In genomic region chr2:60980031-60980815, GRCh38 we compare ENCODE assay signal across 23 cellular contexts. TPM values are rescaled to one million over a fixed set of nuclear protein-coding genes. Genes with fewer than 3 reads are reported as not detected.
A peak's percentile ranks its signal among the peaks of the same experiment; 100 is the strongest.
DNase-seq lines count a peak whose midpoint lies in the region; ATAC-seq, FAIRE-seq and TF ChIP-seq lines count a peak whose summit lies in the region.
"Had no signal": no experiment of that assay in that cellular context is flagged by ENCODE, and none has a peak within 500 bp of the region (broad histone marks: within the 10 kb centered on the region; RNA-seq: fewer than 3 reads in every experiment).

No MANE protein-coding gene starts in this region.

- BruUV-seq in GM12878 (replicated peaks; lab: Mats Ljungman, UMichigan): no TSS peak

- TF ChIP-seq CTCF in GM12878 (IDR thresholded peaks at IDR 0.05 in 2 of 3, conservative IDR thresholded peaks at IDR 0.05 in 1 of 3; ENCODE audit: control insufficient read depth in 2 of 3, extremely low read depth in 1 of 3, insufficient read depth in 1 of 3, low read depth in 3 of 3, low read length in 3 of 3) (no peak), right lobe of liver (IDR thresholded peaks at IDR 0.05) (no peak)

- 38% methylated on average over 3 of the region's 3 CpGs for WGBS in GM12878 (ENCODE audit: insufficient coverage, insufficient replicate concordance, low lambda C conversion rate, missing lambda C conversion rate)
- WGBS in right lobe of liver (ENCODE audit: insufficient coverage, low coverage, low lambda C conversion rate, missing lambda C conversion rate): 84% methylated on average over 3 of the region's 3 CpGs

- TF ChIP-seq RAD21 in GM12878 (IDR thresholded peaks at IDR 0.05; ENCODE audit: insufficient read depth, low read depth, low read length): no peak

- H3K27ac ChIP-seq in GM12878 (ENCODE audit: control insufficient read depth, insufficient read depth) (peak overlapping the region; percentile 54; the same call in 1 of the 2 replicates), right lobe of liver (no peak overlapping the region)
- H3K27ac ChIP-seq: dorsolateral prefrontal cortex, RWPE1, skin epidermis, testis had no signal

- no peak for TF ChIP-seq EP300 in GM12878 (IDR thresholded peaks at IDR 0.05; ENCODE audit: borderline replicate concordance in 1 of 2, control insufficient read depth in 1 of 2, low read depth in 2 of 2, low read length in 2 of 2)

- DNase-seq in GM12878 (ENCODE audit: low read depth, low spot score): no peak
- DNase-seq in right lobe of liver: no peak
- DNase-seq in posterior cingulate gyrus: no peak
- DNase-seq: CD4-positive, alpha-beta T cell; DMS153; dorsolateral prefrontal cortex; glutamatergic neuron; IMR-90; MG63; NCI-H1417 treated with DMSO at 0.1 percent for 48 hours; NCI-H510A; stimulated activated naive CD4-positive, alpha-beta T cell; testis had no signal

- CTCF ChIA-PET in GM12878 (lab: Yijun Ruan, JAX): interaction anchor here (0.8 kb wide), 1 partner anchor 14 kb away, joined by 4 read pairs; no protein-coding TSS in a partner anchor

- SMC1A ChIA-PET in GM12878 (lab: Charles Lee; ENCODE audit: uncharacterized antibody, unreplicated experiment): interaction anchor here (1.3 to 2.4 kb wide), 4 partner anchors 12 to 17 kb away, joined by 3 to 10 read pairs (median 5); no protein-coding TSS in a partner anchor

- no peaks in the 10 kb centered on the region for H3K79me2 ChIP-seq in GM12878 (ENCODE audit: control insufficient read depth, insufficient read depth, low read length)

- H3K9ac ChIP-seq in GM12878 (ENCODE audit: control insufficient read depth, insufficient read depth, low read length): no peak overlapping the region

- RAD21 ChIA-PET in GM12878 (lab: Charles Lee; ENCODE audit: unreplicated experiment): interaction anchor here (1.3 kb wide), 1 partner anchor 13 kb away, joined by 4 read pairs; no protein-coding TSS in a partner anchor

- H3K36me3 ChIP-seq in GM12878 (ENCODE audit: control insufficient read depth in 2 of 2, insufficient read depth in 2 of 2, low read length in 1 of 2) (no peaks in the 10 kb centered on the region), right lobe of liver (no peaks in the 10 kb centered on the region)
- H3K36me3 ChIP-seq: MG63, neutrophil had no signal

- TF ChIP-seq POLR2A in GM12878 (IDR thresholded peaks at IDR 0.05; ENCODE audit: low read depth, low read length): no peak
- no peak for TF ChIP-seq POLR2A in right lobe of liver (IDR thresholded peaks at IDR 0.05)

- H3K4me1 ChIP-seq in GM12878 (ENCODE audit: control insufficient read depth, insufficient read depth, low read length) (peaks cover 52% of the 10 kb centered on the region), right lobe of liver (peaks cover 0 to 13% (median 0%) of the 10 kb centered on the region in 4 donors)
- H3K4me1 ChIP-seq: testis had no signal

- peak; percentile 64 for FAIRE-seq in GM12878 (lab: Jason Lieb, UNC)
- FAIRE-seq: G401.6 had no signal

- in situ Hi-C loops in GM12878 (cut with MboI): no loop called here

- H3K27me3 ChIP-seq in GM12878 (replicated peaks in 1 of 2; ENCODE audit: control insufficient read depth in 2 of 2, insufficient read depth in 2 of 2, low read length in 1 of 2) (no peaks in the 10 kb centered on the region), right lobe of liver (no peaks in the 10 kb centered on the region)
- H3K27me3 ChIP-seq: dorsolateral prefrontal cortex, MG63, neutrophil, testis had no signal

- no peak overlapping the region for H2AFZ ChIP-seq in GM12878 (ENCODE audit: control insufficient read depth, low read depth, low read length)

- H4K20me1 ChIP-seq in GM12878 (ENCODE audit: control insufficient read depth, insufficient read depth): no peaks in the 10 kb centered on the region

- POLR2A ChIA-PET in GM12878 (lab: Charles Lee): interaction anchor here (0.6 kb wide), 1 partner anchor 197 kb away, joined by 3 read pairs; no protein-coding TSS in a partner anchor

- H3K4me2 ChIP-seq in GM12878 (ENCODE audit: control insufficient read depth, insufficient read depth): peak overlapping the region; percentile 52; the same call in 1 of the 2 replicates

- peak; percentile 29 for ATAC-seq in GM18868 (IDR thresholded peaks at IDR 0.05; ENCODE audit: unreplicated experiment)
- ATAC-seq in GM21717 (IDR thresholded peaks at IDR 0.05; ENCODE audit: unreplicated experiment): peak; percentile 50
- ATAC-seq in HG03442 (IDR thresholded peaks at IDR 0.05; ENCODE audit: unreplicated experiment): peak; percentile 58
- ATAC-seq in GM12878: peak; percentile 56
- no peak for ATAC-seq in GM19452 (IDR thresholded peaks at IDR 0.05; ENCODE audit: unreplicated experiment)
- no peak for ATAC-seq in right lobe of liver
- ATAC-seq: activated naive CD4-positive, alpha-beta T cell treated with anti-CD3 and anti-CD28 coated beads, Interleukin-2, amount 50 U/mL, for 72 hours; SK-N-SH treated with all-trans-retinoic acid at 6 μM for 48 hours had no signal

- H3K4me3 ChIP-seq in GM12878: peak overlapping the region; percentile 21; the same call in 1 of the 2 replicates
- H3K4me3 ChIP-seq in right lobe of liver: no peak overlapping the region
- H3K4me3 ChIP-seq: dorsolateral prefrontal cortex, MG63, skin epidermis, testis had no signal

- H3K9me3 ChIP-seq in GM12878 (replicated peaks; ENCODE audit: control insufficient read depth, insufficient read depth, low read length) (no peaks in the 10 kb centered on the region), right lobe of liver (no peaks in the 10 kb centered on the region)
- H3K9me3 ChIP-seq: MG63, neutrophil, testis had no signal

- intact Hi-C loops in GM12878 (cut with micrococcal nuclease; ENCODE audit: unreplicated experiment) (no loop called here), right lobe of liver (cut with DNase I) (no loop called here), posterior cingulate gyrus (cut with DNase I) (no loop called here)

TF ChIP-seq in GM12878, 131 proteins besides CTCF, POLR2A, EP300 and RAD21 (continues in another document):
- TF ChIP-seq RUNX3 (IDR thresholded peaks at IDR 0.05; ENCODE audit: low read length) (peak; percentile 72), TCF7 (IDR thresholded peaks at IDR 0.05; ENCODE audit: borderline replicate concordance) (0 out of 2 replicates have a peak, but pooled peaks have one; percentile 27), NFIC (IDR thresholded peaks at IDR 0.05; ENCODE audit: low read depth, low read length) (no peak), CBX3 (IDR thresholded peaks at IDR 0.05; ENCODE audit: borderline replicate concordance, low read depth) (no peak), EED (IDR thresholded peaks at IDR 0.05; ENCODE audit: low read depth) (0 out of 2 replicates have a peak, but pooled peaks have one; percentile 16)

RNA-seq across cellular contexts. Expression of gene PEX13, which starts 37.3 kb away (rescaled TPM):
- 63.6 and 67.6 TPM in 2 replicates for total RNA-seq in GM12878 (2013; cell fraction: nucleolus; rRNA removed)
- 20.7 and 26.0 TPM in 2 replicates for total RNA-seq in GM12878 (2014; rRNA removed)
- 18.2 and 18.6 TPM in 2 replicates for total RNA-seq in GM12878 (2014; rRNA removed; fragmentation: Illumina TruSeq; extraction: Trizol)
- total RNA-seq in GM12878 (2021): 17.1 and 18.7 TPM in 2 replicates
- polyA plus RNA-seq in GM12878 (2011; ENCODE audit: low read depth): 5.3 TPM
- polyA plus RNA-seq in GM12878 (2011; rRNA removed): 27.6 and 30.9 TPM in 2 replicates
- 16.0 and 16.1 TPM in 2 replicates for polyA plus RNA-seq in GM12878 (2011; cell fraction: cytosol; rRNA removed)
- polyA plus RNA-seq in GM12878 (2011; cell fraction: nucleus; rRNA removed): 9.2 and 11.1 TPM in 2 replicates
- 6.2 and 9.0 TPM in 2 replicates for polyA plus RNA-seq in GM12878 (2012)
- 11.5 and 11.9 TPM in 2 replicates for polyA plus RNA-seq in GM12878 (2014; fragmentation: Illumina TruSeq; extraction: Trizol)
- 1 to 10 TPM; 2.6 to 4.9 TPM for polyA plus RNA-seq in GM12878 (2014; fragmentation: Nextera tagmentation; extraction: Ambion mirVana)
- 14.9 and 15.2 TPM in 2 replicates for polyA plus RNA-seq in GM12878 (2014; rRNA removed)
- polyA plus RNA-seq in GM12878 (2016; fragmentation: Nextera tagmentation; extraction: Ambion mirVana): 10 to 100 TPM; 22.0 to 22.6 TPM
- polyA minus RNA-seq in GM12878 (2011; rRNA and poly(A)+ RNA removed): 19.7 and 26.8 TPM in 2 replicates
- 6.1 and 6.4 TPM in 2 replicates for polyA minus RNA-seq in GM12878 (2011; cell fraction: cytosol; rRNA and poly(A)+ RNA removed)
- polyA minus RNA-seq in GM12878 (2011; cell fraction: nucleus; rRNA and poly(A)+ RNA removed): 16.9 and 24.7 TPM in 2 replicates
- total RNA-seq in right lobe of liver: 10 to 100 TPM; 23.0 to 34.3 (median 26.3) TPM

RNA-seq across cellular contexts. Expression of gene PUS10, which starts 37.8 kb away (rescaled TPM):
- 49.8 and 53.0 TPM in 2 replicates for total RNA-seq in GM12878 (2013; cell fraction: nucleolus; rRNA removed)
- total RNA-seq in GM12878 (2014; rRNA removed): 13.4 and 14.8 TPM in 2 replicates
- total RNA-seq in GM12878 (2014; rRNA removed; fragmentation: Illumina TruSeq; extraction: Trizol): 17.0 TPM in 2 replicates
- total RNA-seq in GM12878 (2021): 11.9 and 12.6 TPM in 2 replicates
- 4.9 TPM for polyA plus RNA-seq in GM12878 (2011; ENCODE audit: low read depth)
- 13.9 and 18.0 TPM in 2 replicates for polyA plus RNA-seq in GM12878 (2011; rRNA removed)
- polyA plus RNA-seq in GM12878 (2011; cell fraction: cytosol; rRNA removed): 5.5 and 6.2 TPM in 2 replicates
- polyA plus RNA-seq in GM12878 (2011; cell fraction: nucleus; rRNA removed): 14.1 and 14.9 TPM in 2 replicates
- polyA plus RNA-seq in GM12878 (2012): 7.6 and 8.2 TPM in 2 replicates
- 13.3 and 19.9 TPM in 2 replicates for polyA plus RNA-seq in GM12878 (2014; fragmentation: Illumina TruSeq; extraction: Trizol)
- 1 to 10 TPM; 9.1 to 9.8 TPM for polyA plus RNA-seq in GM12878 (2014; fragmentation: Nextera tagmentation; extraction: Ambion mirVana)
- 8.4 and 12.8 TPM in 2 replicates for polyA plus RNA-seq in GM12878 (2014; rRNA removed)
- polyA plus RNA-seq in GM12878 (2016; fragmentation: Nextera tagmentation; extraction: Ambion mirVana): 10 to 100 TPM; 12.2 to 14.9 TPM
- 9.0 and 9.3 TPM in 2 replicates for polyA minus RNA-seq in GM12878 (2011; rRNA and poly(A)+ RNA removed)
- 2.5 and 4.8 TPM in 2 replicates for polyA minus RNA-seq in GM12878 (2011; cell fraction: cytosol; rRNA and poly(A)+ RNA removed)
- polyA minus RNA-seq in GM12878 (2011; cell fraction: nucleus; rRNA and poly(A)+ RNA removed): 9.8 and 14.4 TPM in 2 replicates
- total RNA-seq in right lobe of liver: 10 to 100 TPM in 5 of 6 experiments, 1 to 10 TPM in 1; 8.6 to 15.3 (median 13.1) TPM

Comparison
In these comparisons a context has a peak if more than half of its experiments do, and no peak if none do; other contexts are left out.
1. ATAC-seq: peak in GM18868 (single experiment), GM21717 (single experiment), HG03442 (single experiment) and GM12878 (single experiment); none in GM19452 (single experiment) and right lobe of liver (0 of 4).